ENCODE assay signal across 8 cellular contexts in the genomic region with DNA sequence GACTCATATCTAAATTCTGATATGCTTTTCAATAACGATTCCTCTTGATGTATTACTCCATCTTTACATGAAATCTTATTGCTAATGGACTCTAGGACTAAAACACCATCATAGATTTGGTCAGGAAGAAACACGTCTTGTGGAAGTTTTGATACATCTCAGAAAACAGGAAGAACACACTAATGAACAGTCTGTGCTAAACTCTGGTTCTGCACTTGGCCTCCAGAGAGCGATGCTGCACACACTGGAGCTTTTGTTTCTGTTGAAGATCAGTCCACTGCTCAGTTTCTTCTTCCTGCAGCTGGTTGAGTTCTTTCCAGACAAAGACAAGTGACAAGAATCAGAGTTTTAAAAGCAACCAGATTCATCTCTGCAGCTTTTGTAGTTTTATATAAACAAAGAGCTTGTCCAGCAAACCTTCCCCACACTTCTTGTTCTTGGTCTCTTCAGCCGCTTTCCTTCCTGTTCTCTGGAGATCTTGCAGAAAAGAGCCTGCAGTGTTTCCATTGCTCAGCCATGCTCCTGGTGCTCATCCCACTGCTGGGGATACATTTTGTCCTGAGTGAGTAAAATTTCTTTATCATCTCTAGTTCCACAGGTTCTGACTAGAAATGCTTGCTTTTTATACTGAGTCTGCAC.
DNase-seq lines count a peak whose midpoint lies in the region; ATAC-seq and TF ChIP-seq lines count a peak whose summit lies in the region.

No MANE protein-coding gene starts in this region.

- no peaks in the 10 kb centered on the region for H3K9me3 ChIP-seq in RWPE2 (ENCODE audit: severe bottlenecking)
- no peaks in the 10 kb centered on the region for H3K9me3 ChIP-seq in neural progenitor cell (ENCODE audit: low read depth)
- H3K9me3 ChIP-seq in neuronal stem cell (replicated peaks in 1 of 2; ENCODE audit: control insufficient read depth in 2 of 2, insufficient read depth in 1 of 2, low read depth in 1 of 2, low read length in 2 of 2), result no peaks in the 10 kb centered on the region

- H3K23ac ChIP-seq in neuronal stem cell (ENCODE audit: low read depth, low read length, poor library complexity), result no peak overlapping the region

- H3K36me3 ChIP-seq in RWPE2 (ENCODE audit: low read depth) (no peaks in the 10 kb centered on the region), neural progenitor cell (no peaks in the 10 kb centered on the region), neuronal stem cell (replicated peaks in 1 of 2; ENCODE audit: control insufficient read depth in 2 of 2, insufficient read depth in 2 of 2, low read length in 2 of 2) (no peaks in the 10 kb centered on the region)

- no peak overlapping the region for H3K4me3 ChIP-seq in RWPE2 (ENCODE audit: severe bottlenecking)
- H3K4me3 ChIP-seq in astrocyte of the spinal cord (ENCODE audit: low read depth, low read length), result no peak overlapping the region
- no peak overlapping the region for H3K4me3 ChIP-seq in neural progenitor cell
- no peak overlapping the region for H3K4me3 ChIP-seq in neuronal stem cell (ENCODE audit: low read length in 2 of 2)

- TF ChIP-seq CTCF in GM12874 (IDR thresholded peaks at IDR 0.05; ENCODE audit: insufficient read depth, low read depth, low read length) (peak; percentile 33; the same call in 1 of the 2 replicates), RWPE2 (IDR thresholded peaks at IDR 0.05; ENCODE audit: poor library complexity, severe bottlenecking) (peak; percentile 68), astrocyte of the spinal cord (IDR thresholded peaks at IDR 0.05; ENCODE audit: low read depth, low read length) (peak; percentile 42), neural progenitor cell (IDR thresholded peaks at IDR 0.05) (peak; percentile 51)

- H3K14ac ChIP-seq in neuronal stem cell (ENCODE audit: low read length), result no peak overlapping the region

- H4K8ac ChIP-seq in neuronal stem cell (ENCODE audit: low read depth, low read length), result no peak overlapping the region

- ATAC-seq in RWPE2 (ENCODE audit: low read depth) (no peak), HG03280 (IDR thresholded peaks at IDR 0.05; ENCODE audit: unreplicated experiment) (no peak)

- H3K27me3 ChIP-seq in RWPE2 (ENCODE audit: insufficient read depth, poor library complexity, severe bottlenecking), result peaks cover 14% of the 10 kb centered on the region
- no peaks in the 10 kb centered on the region for H3K27me3 ChIP-seq in neural progenitor cell
- no peaks in the 10 kb centered on the region for H3K27me3 ChIP-seq in neuronal stem cell (ENCODE audit: control insufficient read depth in 3 of 3, insufficient read depth in 3 of 3, low read depth in 1 of 3, low read length in 3 of 3)

- H3K4me2 ChIP-seq in neural progenitor cell (no peak overlapping the region), neuronal stem cell (ENCODE audit: insufficient read depth, low read length, poor library complexity, severe bottlenecking) (no peak overlapping the region)

- peaks cover 2% of the 10 kb centered on the region for H3K9me3 Mint-ChIP-seq in neural progenitor cell

- H2BK12ac ChIP-seq in neuronal stem cell (ENCODE audit: low read length), result no peak overlapping the region

- DNase-seq in RWPE2 (ENCODE audit: low spot score) (no peak), astrocyte of the spinal cord (ENCODE audit: low read depth, low spot score) (no peak), neural progenitor cell (ENCODE audit: low spot score) (no peak), neuronal stem cell (ENCODE audit: low spot score) (no peak), NCI-H526 treated with DMSO at 0.1 percent for 48 hours (lab: John Stamatoyannopoulos, UW) (no peak), HuH-7 (ENCODE audit: low spot score) (no peak)

- H3K4me1 Mint-ChIP-seq in neural progenitor cell, result peaks cover 5% of the 10 kb centered on the region

- H2AFZ ChIP-seq in neural progenitor cell (replicated peaks) (no peak overlapping the region), neuronal stem cell (ENCODE audit: low read length) (no peak overlapping the region)

- H3K27ac Mint-ChIP-seq in neural progenitor cell, result no peak overlapping the region

- no peak overlapping the region for H2AK5ac ChIP-seq in neuronal stem cell (ENCODE audit: low read depth, low read length)

- H2BK15ac ChIP-seq in neuronal stem cell (ENCODE audit: low read length), result no peak overlapping the region

- no peaks in the 10 kb centered on the region for H3F3A ChIP-seq in neural progenitor cell (ENCODE audit: low read depth)

- in situ Hi-C loops in astrocyte of the spinal cord (cut with HindIII; ENCODE audit: low sequenced_read_pairs), result no loop called here

- no peak overlapping the region for H3K4me3 Mint-ChIP-seq in neural progenitor cell

- no peak overlapping the region for H3K18ac ChIP-seq in neuronal stem cell (ENCODE audit: low read length)

- H4K20me1 ChIP-seq in neural progenitor cell (ENCODE audit: low read depth), result no peaks in the 10 kb centered on the region

- H3K36me3 Mint-ChIP-seq in neural progenitor cell, result no peaks in the 10 kb centered on the region

- H3K27ac ChIP-seq in RWPE2 (ENCODE audit: poor library complexity, severe bottlenecking) (no peak overlapping the region), neural progenitor cell (no peak overlapping the region), neuronal stem cell (replicated peaks; ENCODE audit: low read length) (no peak overlapping the region)

- H2BK120ac ChIP-seq in neuronal stem cell (ENCODE audit: low read depth, low read length), result no peak overlapping the region

- no peak overlapping the region for H3K4ac ChIP-seq in neuronal stem cell (ENCODE audit: low read length)

- H4K91ac ChIP-seq in neuronal stem cell (ENCODE audit: low read depth, low read length, poor library complexity), result no peak overlapping the region

- peaks cover 3% of the 10 kb centered on the region for H3K27me3 Mint-ChIP-seq in neural progenitor cell (ENCODE audit: insufficient read depth, low read depth)

- H3K79me2 ChIP-seq in neural progenitor cell (ENCODE audit: low read depth), result no peaks in the 10 kb centered on the region

- WGBS in neuronal stem cell (ENCODE audit: extremely low coverage in 2 of 2, insufficient read length in 2 of 2, insufficient replicate concordance in 1 of 2), 2 donors, result no CpG with 5 or more reads among the region's 4 CpGs

- H2BK5ac ChIP-seq in neuronal stem cell (ENCODE audit: low read length), result no peak overlapping the region

- H3K4me1 ChIP-seq in RWPE2 (ENCODE audit: insufficient read depth, poor library complexity, severe bottlenecking) (no peaks in the 10 kb centered on the region), neural progenitor cell (no peaks in the 10 kb centered on the region), neuronal stem cell (ENCODE audit: control insufficient read depth in 2 of 2, insufficient read depth in 1 of 2, low read depth in 1 of 2, low read length in 2 of 2) (no peaks in the 10 kb centered on the region)

- no peaks in the 10 kb centered on the region for H3K79me1 ChIP-seq in neuronal stem cell (ENCODE audit: low read depth, low read length)

- H3K9ac ChIP-seq in neural progenitor cell (no peak overlapping the region), neuronal stem cell (ENCODE audit: low read depth, low read length, poor library complexity) (no peak overlapping the region)
